1 cellular context compared by ENCODE assay signal in genomic region chr22:38456272-38456837, GRCh38.
TF ChIP-seq lines count a peak whose summit lies in the region.

No MANE protein-coding gene starts in this region.

TF ChIP-seq in HEK293, 187 proteins besides CTCF, POLR2A, EP300 and RAD21 (continued from another document):
- TF ChIP-seq, protein P1, sequence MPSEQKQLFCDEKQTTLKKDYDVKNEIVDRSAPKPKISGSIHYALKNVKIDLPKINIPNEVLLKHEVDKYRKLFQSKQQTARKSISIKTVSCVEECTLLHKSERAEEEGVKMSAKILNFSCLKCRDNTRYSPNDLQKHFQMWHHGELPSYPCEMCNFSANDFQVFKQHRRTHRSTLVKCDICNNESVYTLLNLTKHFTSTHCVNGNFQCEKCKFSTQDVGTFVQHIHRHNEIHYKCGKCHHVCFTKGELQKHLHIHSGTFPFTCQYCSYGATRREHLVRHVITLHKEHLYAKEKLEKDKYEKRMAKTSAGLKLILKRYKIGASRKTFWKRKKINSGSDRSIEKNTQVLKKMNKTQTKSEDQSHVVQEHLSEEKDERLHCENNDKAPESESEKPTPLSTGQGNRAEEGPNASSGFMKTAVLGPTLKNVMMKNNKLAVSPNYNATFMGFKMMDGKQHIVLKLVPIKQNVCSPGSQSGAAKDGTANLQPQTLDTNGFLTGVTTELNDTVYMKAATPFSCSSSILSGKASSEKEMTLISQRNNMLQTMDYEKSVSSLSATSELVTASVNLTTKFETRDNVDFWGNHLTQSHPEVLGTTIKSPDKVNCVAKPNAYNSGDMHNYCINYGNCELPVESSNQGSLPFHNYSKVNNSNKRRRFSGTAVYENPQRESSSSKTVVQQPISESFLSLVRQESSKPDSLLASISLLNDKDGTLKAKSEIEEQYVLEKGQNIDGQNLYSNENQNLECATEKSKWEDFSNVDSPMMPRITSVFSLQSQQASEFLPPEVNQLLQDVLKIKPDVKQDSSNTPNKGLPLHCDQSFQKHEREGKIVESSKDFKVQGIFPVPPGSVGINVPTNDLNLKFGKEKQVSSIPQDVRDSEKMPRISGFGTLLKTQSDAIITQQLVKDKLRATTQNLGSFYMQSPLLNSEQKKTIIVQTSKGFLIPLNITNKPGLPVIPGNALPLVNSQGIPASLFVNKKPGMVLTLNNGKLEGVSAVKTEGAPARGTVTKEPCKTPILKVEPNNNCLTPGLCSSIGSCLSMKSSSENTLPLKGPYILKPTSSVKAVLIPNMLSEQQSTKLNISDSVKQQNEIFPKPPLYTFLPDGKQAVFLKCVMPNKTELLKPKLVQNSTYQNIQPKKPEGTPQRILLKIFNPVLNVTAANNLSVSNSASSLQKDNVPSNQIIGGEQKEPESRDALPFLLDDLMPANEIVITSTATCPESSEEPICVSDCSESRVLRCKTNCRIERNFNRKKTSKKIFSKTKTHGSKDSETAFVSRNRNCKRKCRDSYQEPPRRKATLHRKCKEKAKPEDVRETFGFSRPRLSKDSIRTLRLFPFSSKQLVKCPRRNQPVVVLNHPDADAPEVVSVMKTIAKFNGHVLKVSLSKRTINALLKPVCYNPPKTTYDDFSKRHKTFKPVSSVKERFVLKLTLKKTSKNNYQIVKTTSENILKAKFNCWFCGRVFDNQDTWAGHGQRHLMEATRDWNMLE (tag by site-specific recombination; conservative IDR thresholded peaks at IDR 0.05; ENCODE audit: low read depth): no peak
- no peak for TF ChIP-seq ZNF148 (tag by site-specific recombination; IDR thresholded peaks at IDR 0.05; ENCODE audit: borderline replicate concordance)
